1 cellular context compared by ENCODE assay signal in the genomic region with DNA sequence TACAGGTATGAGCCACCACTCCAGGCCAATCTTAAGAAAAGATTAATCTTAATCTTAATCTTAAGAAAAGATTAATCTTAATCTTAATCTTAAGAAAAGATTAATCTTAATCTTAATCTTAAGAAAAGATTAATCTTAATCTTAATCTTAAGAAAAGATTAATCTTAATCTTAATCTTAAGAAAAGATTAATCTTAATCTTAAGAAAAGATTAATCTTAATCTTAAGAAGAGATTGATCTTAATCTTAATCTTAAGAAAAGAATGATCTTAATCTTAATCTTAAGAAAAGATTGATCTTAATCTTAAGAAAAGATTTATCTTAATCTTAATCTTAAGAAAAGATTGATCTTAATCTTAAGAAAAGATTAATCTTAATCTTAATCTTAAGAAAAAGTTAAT.
TF ChIP-seq lines count a peak whose summit lies in the region.

No MANE protein-coding gene starts in this region.

TF ChIP-seq in HepG2, 621 proteins besides CTCF, POLR2A, EP300 and RAD21:
- TF ChIP-seq, protein P1, sequence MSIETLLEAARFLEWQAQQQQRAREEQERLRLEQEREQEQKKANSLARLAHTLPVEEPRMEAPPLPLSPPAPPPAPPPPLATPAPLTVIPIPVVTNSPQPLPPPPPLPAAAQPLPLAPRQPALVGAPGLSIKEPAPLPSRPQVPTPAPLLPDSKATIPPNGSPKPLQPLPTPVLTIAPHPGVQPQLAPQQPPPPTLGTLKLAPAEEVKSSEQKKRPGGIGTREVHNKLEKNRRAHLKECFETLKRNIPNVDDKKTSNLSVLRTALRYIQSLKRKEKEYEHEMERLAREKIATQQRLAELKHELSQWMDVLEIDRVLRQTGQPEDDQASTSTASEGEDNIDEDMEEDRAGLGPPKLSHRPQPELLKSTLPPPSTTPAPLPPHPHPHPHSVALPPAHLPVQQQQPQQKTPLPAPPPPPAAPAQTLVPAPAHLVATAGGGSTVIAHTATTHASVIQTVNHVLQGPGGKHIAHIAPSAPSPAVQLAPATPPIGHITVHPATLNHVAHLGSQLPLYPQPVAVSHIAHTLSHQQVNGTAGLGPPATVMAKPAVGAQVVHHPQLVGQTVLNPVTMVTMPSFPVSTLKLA (IDR thresholded peaks at IDR 0.05), result peak; percentile 92
